1 cellular context compared by ENCODE assay signal in genomic region chr2:114022360-114023085, GRCh38.
TF ChIP-seq lines count a peak whose summit lies in the region.

No MANE protein-coding gene starts in this region.

TF ChIP-seq in SK-N-SH treated with all-trans-retinoic acid at 6 μM for 48 hours, 23 proteins besides CTCF, POLR2A, EP300 and RAD21 (continued from another document):
- TF ChIP-seq ZFP3 (CRISPR knock-in tag; IDR thresholded peaks at IDR 0.05) (no peak), ZNF565 (CRISPR knock-in tag; conservative IDR thresholded peaks at IDR 0.05; ENCODE audit: low read depth) (no peak), SNAI2 (CRISPR knock-in tag; IDR thresholded peaks at IDR 0.05) (no peak), BACH2 (CRISPR knock-in tag; IDR thresholded peaks at IDR 0.05; ENCODE audit: borderline replicate concordance) (no peak)
- TF ChIP-seq, protein P1, sequence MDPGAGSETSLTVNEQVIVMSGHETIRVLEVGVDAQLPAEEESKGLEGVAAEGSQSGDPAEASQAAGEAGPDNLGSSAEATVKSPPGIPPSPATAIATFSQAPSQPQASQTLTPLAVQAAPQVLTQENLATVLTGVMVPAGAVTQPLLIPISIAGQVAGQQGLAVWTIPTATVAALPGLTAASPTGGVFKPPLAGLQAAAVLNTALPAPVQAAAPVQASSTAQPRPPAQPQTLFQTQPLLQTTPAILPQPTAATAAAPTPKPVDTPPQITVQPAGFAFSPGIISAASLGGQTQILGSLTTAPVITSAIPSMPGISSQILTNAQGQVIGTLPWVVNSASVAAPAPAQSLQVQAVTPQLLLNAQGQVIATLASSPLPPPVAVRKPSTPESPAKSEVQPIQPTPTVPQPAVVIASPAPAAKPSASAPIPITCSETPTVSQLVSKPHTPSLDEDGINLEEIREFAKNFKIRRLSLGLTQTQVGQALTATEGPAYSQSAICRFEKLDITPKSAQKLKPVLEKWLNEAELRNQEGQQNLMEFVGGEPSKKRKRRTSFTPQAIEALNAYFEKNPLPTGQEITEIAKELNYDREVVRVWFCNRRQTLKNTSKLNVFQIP (CRISPR knock-in tag; IDR thresholded peaks at IDR 0.05; ENCODE audit: borderline replicate concordance, low read depth): no peak
TF ChIP-seq in SK-N-SH treated with all-trans-retinoic acid at 6 μM for 48 hours: peak in this region for 0.
